ENCODE assay signal across 23 cellular contexts in the genomic region with DNA sequence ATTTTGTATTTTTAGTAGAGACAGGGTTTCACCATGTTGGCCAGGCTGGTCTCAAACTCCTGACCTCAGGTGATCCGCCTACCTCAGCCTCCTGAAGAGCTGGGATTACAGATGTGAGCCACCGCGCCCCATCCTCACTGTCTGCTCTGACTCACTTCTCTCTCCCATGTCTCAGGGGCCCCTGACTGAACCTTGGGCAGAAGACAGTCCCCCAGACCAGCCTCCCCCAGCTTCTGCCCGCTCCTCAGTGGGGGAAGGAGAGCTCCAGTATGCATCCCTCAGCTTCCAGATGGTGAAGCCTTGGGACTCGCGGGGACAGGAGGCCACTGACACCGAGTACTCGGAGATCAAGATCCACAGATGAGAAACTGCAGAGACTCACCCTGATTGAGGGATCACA. TPM values are rescaled to one million over a fixed set of nuclear protein-coding genes. Genes with fewer than 3 reads are reported as not detected.
DNase-seq lines count a peak whose midpoint lies in the region; ATAC-seq and TF ChIP-seq lines count a peak whose summit lies in the region.
"Had no signal": no experiment of that assay in that cellular context is flagged by ENCODE, and none has a peak within 500 bp of the region (broad histone marks: within the 10 kb centered on the region; RNA-seq: fewer than 3 reads in every experiment).

No MANE protein-coding gene starts in this region.

- no peak for DNase-seq in activated naive CD4-positive, alpha-beta T cell treated with anti-CD3 and anti-CD28 coated beads, Interleukin-2, amount 50 U/mL, for 72 hours (ENCODE audit: low spot score in 2 of 2)
- no peak for DNase-seq in activated naive CD4-positive, alpha-beta T cell treated with Interleukin-2 at 50 U/mL for 16 hours
- peak; percentile 59 for DNase-seq in NB4 (ENCODE audit: low read depth)
- DNase-seq in naive thymus-derived CD4-positive, alpha-beta T cell = no peak
- peak; percentile 32 to 43 for DNase-seq in suprapubic skin (ENCODE audit: low spot score in 2 of 2)
- DNase-seq in DMS114 treated with DMSO at 0.1 percent for 48 hours (lab: John Stamatoyannopoulos, UW; ENCODE audit: unreplicated experiment) = no peak
- DNase-seq: ACHN; DMS 273 treated with DMSO at 0.1 percent for 48 hours; GF-D8; H7; head of caudate nucleus; NCI-H1436; NCI-H510A treated with DMSO at 0.1 percent for 48 hours; NK-92 treated with Interleukin-12 subunit alpha and Interleukin-12 subunit beta, amount 100 ng/mL, for 24 hours; SJCRH30; T-helper 1 cell had no signal

- no peaks in the 10 kb centered on the region for H3K36me3 ChIP-seq in naive thymus-derived CD4-positive, alpha-beta T cell (ENCODE audit: control insufficient read depth in 2 of 3, insufficient read depth in 3 of 3, low read length in 3 of 3)
- H3K36me3 ChIP-seq in suprapubic skin = no peaks in the 10 kb centered on the region
- H3K36me3 ChIP-seq: SJCRH30 had no signal

- H3K4me3 Mint-ChIP-seq in naive thymus-derived CD4-positive, alpha-beta T cell = peak overlapping the region in 6 of 10 donors; percentile 6 to 57 (median 34)

- peaks cover 48 to 78% (median 72%) of the 10 kb centered on the region in 7 donors for H3K4me1 Mint-ChIP-seq in naive thymus-derived CD4-positive, alpha-beta T cell

- POLR2A ChIA-PET in naive thymus-derived CD4-positive, alpha-beta T cell (lab: Charles Lee) = interaction anchor here (0.7 kb wide), 1 partner anchor 26 kb away, joined by 3 read pairs; no protein-coding TSS in a partner anchor

- H3K27me3 ChIP-seq in naive thymus-derived CD4-positive, alpha-beta T cell (ENCODE audit: control insufficient read depth in 2 of 2, insufficient read depth in 2 of 2, low read length in 2 of 2) = no peaks in the 10 kb centered on the region
- peaks cover 14% of the 10 kb centered on the region for H3K27me3 ChIP-seq in suprapubic skin

- 80% methylated on average over 8 of the region's 8 CpGs for WGBS in suprapubic skin

- H3K27me3 Mint-ChIP-seq in naive thymus-derived CD4-positive, alpha-beta T cell = peaks cover 0 to 5% (median 0%) of the 10 kb centered on the region in 5 donors

- intact Hi-C loops in naive thymus-derived CD4-positive, alpha-beta T cell (cut with micrococcal nuclease) = loop anchor here in 1 of 2 donors (5.0 kb wide), 1 partner anchor 32 kb away; no protein-coding TSS in a partner anchor

- peaks cover 2 to 3% of the 10 kb centered on the region in 2 donors for H3K9me3 Mint-ChIP-seq in activated naive CD4-positive, alpha-beta T cell treated with anti-CD3 and anti-CD28 coated beads, Interleukin-2, amount 50 U/mL, for 72 hours
- H3K9me3 Mint-ChIP-seq in naive thymus-derived CD4-positive, alpha-beta T cell = peaks cover 0 to 2% (median 0%) of the 10 kb centered on the region in 11 donors

- H3K4me3 ChIP-seq in NB4 (ENCODE audit: low read depth, low read length) (no peak overlapping the region), suprapubic skin (no peak overlapping the region)
- H3K4me3 ChIP-seq in naive thymus-derived CD4-positive, alpha-beta T cell (ENCODE audit: low read length) = no peak overlapping the region
- H3K4me3 ChIP-seq: SJCRH30 had no signal

- TF ChIP-seq EP300 in suprapubic skin (IDR thresholded peaks at IDR 0.05) = no peak

- TF ChIP-seq POLR2A in NB4 (IDR thresholded peaks at IDR 0.05; ENCODE audit: extremely low read depth, insufficient read length) (no peak), suprapubic skin (IDR thresholded peaks at IDR 0.05) (no peak)

- no peak for ATAC-seq in activated naive CD4-positive, alpha-beta T cell treated with anti-CD3 and anti-CD28 coated beads, Interleukin-2, amount 50 U/mL, for 72 hours
- ATAC-seq in naive thymus-derived CD4-positive, alpha-beta T cell = no peak
- ATAC-seq in HG03354 (IDR thresholded peaks at IDR 0.05; ENCODE audit: poor library complexity, severe bottlenecking, unreplicated experiment) (no peak), GM21381 (IDR thresholded peaks at IDR 0.05; ENCODE audit: unreplicated experiment) (no peak)

- no peak overlapping the region for H3K27ac ChIP-seq in naive thymus-derived CD4-positive, alpha-beta T cell (ENCODE audit: low read depth, low read length)
- no peak overlapping the region for H3K27ac ChIP-seq in suprapubic skin
- H3K27ac ChIP-seq: C4-2B, SJCRH30 had no signal

- CTCF ChIA-PET in naive thymus-derived CD4-positive, alpha-beta T cell (lab: Charles Lee) = interaction anchor here (0.5 to 1.8 kb wide), 4 partner anchors 29 to 1250 kb away, joined by 3 to 7 read pairs (median 4); no protein-coding TSS in a partner anchor

- peak overlapping the region; percentile 70 to 84 for H3K27ac Mint-ChIP-seq in activated naive CD4-positive, alpha-beta T cell treated with anti-CD3 and anti-CD28 coated beads, Interleukin-2, amount 50 U/mL, for 72 hours
- peak overlapping the region in 6 of 9 donors; percentile 32 to 90 (median 79) for H3K27ac Mint-ChIP-seq in naive thymus-derived CD4-positive, alpha-beta T cell

- peaks cover 49 to 77% of the 10 kb centered on the region in 2 donors for H3K4me1 ChIP-seq in naive thymus-derived CD4-positive, alpha-beta T cell (ENCODE audit: control insufficient read depth in 2 of 2, insufficient read depth in 2 of 2, low read length in 2 of 2)
- H3K4me1 ChIP-seq in suprapubic skin = peaks cover 7% of the 10 kb centered on the region

- H3K36me3 Mint-ChIP-seq in activated naive CD4-positive, alpha-beta T cell treated with anti-CD3 and anti-CD28 coated beads, Interleukin-2, amount 50 U/mL, for 72 hours = peaks cover 3 to 8% of the 10 kb centered on the region in 2 donors
- peaks cover 0 to 3% (median 0%) of the 10 kb centered on the region in 5 donors for H3K36me3 Mint-ChIP-seq in naive thymus-derived CD4-positive, alpha-beta T cell

- TF ChIP-seq CTCF in NB4 (IDR thresholded peaks at IDR 0.05; ENCODE audit: low read depth, low read length) = no peak
- no peak for TF ChIP-seq CTCF in suprapubic skin (IDR thresholded peaks at IDR 0.05)

- H3K9me3 ChIP-seq in naive thymus-derived CD4-positive, alpha-beta T cell (ENCODE audit: control insufficient read depth in 2 of 3, low read length in 3 of 3) = no peaks in the 10 kb centered on the region
- H3K9me3 ChIP-seq in suprapubic skin = no peaks in the 10 kb centered on the region
- H3K9me3 ChIP-seq: SJCRH30 had no signal

RNA-seq across cellular contexts. Expression of gene SIGLEC9, which starts 5.0 kb away (rescaled TPM):
- 1 to 10 TPM in 1 of 2 donors, under 1 TPM in 1; 0.87 to 1.1 TPM for total RNA-seq in activated naive CD4-positive, alpha-beta T cell treated with anti-CD3 and anti-CD28 coated beads, Interleukin-2, amount 50 U/mL, for 72 hours
- total RNA-seq in naive thymus-derived CD4-positive, alpha-beta T cell = 10 to 100 TPM in 1 of 5 experiments, 1 to 10 TPM in 3, under 1 TPM in 1; 0.34 to 26.8 (median 2.2) TPM
- under 1 TPM; 0.46 to 0.69 TPM for polyA plus RNA-seq in naive thymus-derived CD4-positive, alpha-beta T cell
- total RNA-seq in suprapubic skin = 1 to 10 TPM in 1 of 4 donors, under 1 TPM in 2, not detected in 1; 0.68 to 1.3 (median 0.83) TPM
- total RNA-seq: H7, SJCRH30 had no signal

RNA-seq across cellular contexts. Expression of gene SIGLEC7, which starts 12.4 kb away (rescaled TPM):
- under 1 TPM in 1 of 2 donors, not detected in 1; 0.34 TPM for total RNA-seq in activated naive CD4-positive, alpha-beta T cell treated with anti-CD3 and anti-CD28 coated beads, Interleukin-2, amount 50 U/mL, for 72 hours
- total RNA-seq in naive thymus-derived CD4-positive, alpha-beta T cell = 10 to 100 TPM in 1 of 5 experiments, under 1 TPM in 3, not detected in 1; 0.67 to 10.3 (median 0.83) TPM
- polyA plus RNA-seq in naive thymus-derived CD4-positive, alpha-beta T cell = under 1 TPM in 1 of 2 donors, not detected in 1; 0.25 TPM
- not detected for total RNA-seq in suprapubic skin
- total RNA-seq: H7, lower leg skin, SJCRH30 had no signal

RNA-seq across cellular contexts. Expression of gene CTU1, which starts 21.5 kb away (rescaled TPM):
- total RNA-seq in activated naive CD4-positive, alpha-beta T cell treated with anti-CD3 and anti-CD28 coated beads, Interleukin-2, amount 50 U/mL, for 72 hours = 10 to 100 TPM in 1 of 2 donors, 1 to 10 TPM in 1; 9.8 to 11.2 TPM
- total RNA-seq in naive thymus-derived CD4-positive, alpha-beta T cell = 10 to 100 TPM in 3 of 5 experiments, 1 to 10 TPM in 2; 3.3 to 11.8 (median 10.5) TPM
- polyA plus RNA-seq in naive thymus-derived CD4-positive, alpha-beta T cell = 1 to 10 TPM; 3.0 to 6.3 TPM
- total RNA-seq in suprapubic skin = 10 to 100 TPM in 3 of 4 donors, 1 to 10 TPM in 1; 7.7 to 14.6 (median 12.9) TPM

RNA-seq across cellular contexts. Expression of gene KLK14, which starts 47.0 kb away (rescaled TPM):
- under 1 TPM; 0.68 to 0.80 TPM for total RNA-seq in activated naive CD4-positive, alpha-beta T cell treated with anti-CD3 and anti-CD28 coated beads, Interleukin-2, amount 50 U/mL, for 72 hours
- total RNA-seq in naive thymus-derived CD4-positive, alpha-beta T cell = under 1 TPM; 0.34 to 0.92 (median 0.66) TPM
- polyA plus RNA-seq in naive thymus-derived CD4-positive, alpha-beta T cell = not detected
- 10 to 100 TPM in 1 of 4 donors, 1 to 10 TPM in 3; 3.8 to 22.8 (median 5.2) TPM for total RNA-seq in suprapubic skin
- total RNA-seq: dermis microvascular lymphatic vessel endothelial cell, H7, omental fat pad, SJCRH30, ureter had no signal

Comparison
In these comparisons a context has a peak if more than half of its experiments do, and no peak if none do; other contexts are left out.
1. DNase-seq: peak in NB4 (single experiment) and suprapubic skin (2 of 2); none in activated naive CD4-positive, alpha-beta T cell treated with anti-CD3 and anti-CD28 coated beads, Interleukin-2, amount 50 U/mL, for 72 hours (0 of 2), activated naive CD4-positive, alpha-beta T cell treated with Interleukin-2 at 50 U/mL for 16 hours (single experiment), naive thymus-derived CD4-positive, alpha-beta T cell (0 of 9) and DMS114 treated with DMSO at 0.1 percent for 48 hours (single experiment).